In the genomic region with DNA sequence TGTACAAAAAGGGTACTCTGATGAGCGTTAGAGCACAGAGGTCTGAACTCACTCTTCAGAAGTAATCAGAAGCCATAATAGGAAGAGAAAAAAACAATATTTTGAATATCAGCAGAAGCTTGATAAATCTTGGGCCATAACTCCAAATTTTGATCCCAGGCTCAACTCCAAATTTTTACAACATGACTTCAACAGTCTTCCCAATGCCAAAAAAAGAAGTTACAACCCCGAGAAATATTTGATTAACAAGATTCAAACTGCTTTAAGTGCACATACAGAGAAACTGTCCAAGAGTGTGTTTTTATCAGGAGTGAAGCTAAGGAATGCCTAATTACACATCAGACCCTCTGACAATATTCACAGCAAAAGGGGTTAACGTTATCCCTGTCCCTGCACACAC, we compare ENCODE assay signal across 22 cellular contexts. TPM values are rescaled to one million over a fixed set of nuclear protein-coding genes. Genes with fewer than 3 reads are reported as not detected.
DNase-seq lines count a peak whose midpoint lies in the region; ATAC-seq and TF ChIP-seq lines count a peak whose summit lies in the region.
"Had no signal": no experiment of that assay in that cellular context is flagged by ENCODE, and none has a peak within 500 bp of the region (broad histone marks: within the 10 kb centered on the region; RNA-seq: fewer than 3 reads in every experiment).

No MANE protein-coding gene starts in this region.

- intact Hi-C loops in body of pancreas (cut with DNase I), result no loop called here

- no peak overlapping the region for H3K4me2 ChIP-seq in GM23248 (ENCODE audit: unreplicated experiment)

- CTCF ChIA-PET in WTC11 (lab: Charles Lee), result interaction anchor here (1.5 kb wide), 1 partner anchor 54 kb away, joined by 3 read pairs; no protein-coding TSS in a partner anchor

- TF ChIP-seq CTCF in body of pancreas (IDR thresholded peaks at IDR 0.05) (no peak), HFFc6 (IDR thresholded peaks at IDR 0.05) (no peak), WTC11 (IDR thresholded peaks at IDR 0.05) (no peak)

- H3K9me2 ChIP-seq in GM23248 (ENCODE audit: insufficient read depth), result no peaks in the 10 kb centered on the region

- H3K36me3 Mint-ChIP-seq in HFFc6 (ENCODE audit: low read depth), result no peaks in the 10 kb centered on the region
- H3K36me3 Mint-ChIP-seq in WTC11, result no peaks in the 10 kb centered on the region
- H3K36me3 Mint-ChIP-seq: IgD-negative memory B cell had no signal

- H3K9me3 Mint-ChIP-seq in HFFc6, result no peaks in the 10 kb centered on the region
- H3K9me3 Mint-ChIP-seq in WTC11, result no peaks in the 10 kb centered on the region
- H3K9me3 Mint-ChIP-seq: IgD-negative memory B cell had no signal

- H3K27me3 Mint-ChIP-seq in HFFc6 (ENCODE audit: insufficient read depth) (peaks cover 28% of the 10 kb centered on the region), WTC11 (ENCODE audit: low read depth) (no peaks in the 10 kb centered on the region)

- in situ Hi-C loops in GM23248 (cut with MboI), result no loop called here

- DNase-seq in GM23248, result peak; percentile 28
- no peak for DNase-seq in body of pancreas
- no peak for DNase-seq in NK-92 (lab: John Stamatoyannopoulos, UW; ENCODE audit: unreplicated experiment)
- no peak for DNase-seq in HFFc6
- DNase-seq in stimulated activated CD4-positive, alpha-beta T cell treated with anti-CD3 and anti-CD28 coated beads, Interleukin-4, amount 100 ng/mL, for 4 hours, result no peak
- DNase-seq in WTC11 (ENCODE audit: low spot score), result no peak
- DNase-seq: activated CD4-positive, alpha-beta T cell treated with anti-CD3 and anti-CD28 coated beads, Interleukin-2, amount 50 U/mL, for 1 hour; activated CD8-positive, alpha-beta memory T cell treated with anti-CD3 and anti-CD28 coated beads, Interleukin-2, amount 50 U/mL, for 4 hours; HCEC 1CT; hippocampal formation; islet precursor cell; mesenchymal stem cell; MG63; NCI-H1436 treated with DMSO at 0.1 percent for 48 hours; NCI-H526; SHP77; T-helper 1 cell; upper lobe of left lung had no signal

- H3K4me3 Mint-ChIP-seq in HFFc6, result no peak overlapping the region
- no peak overlapping the region for H3K4me3 Mint-ChIP-seq in WTC11
- H3K4me3 Mint-ChIP-seq: IgD-negative memory B cell had no signal

- H3K79me2 ChIP-seq in GM23248 (ENCODE audit: insufficient read depth), result no peaks in the 10 kb centered on the region

- no peak overlapping the region for H3K4me3 ChIP-seq in GM23248
- no peak overlapping the region for H3K4me3 ChIP-seq in body of pancreas
- no peak overlapping the region for H3K4me3 ChIP-seq in muscle layer of duodenum (ENCODE audit: low read depth in 1 of 2, low read length in 2 of 2)
- H3K4me3 ChIP-seq in subcutaneous abdominal adipose tissue (ENCODE audit: low read depth in 1 of 5, low read length in 5 of 5), result no peak overlapping the region
- H3K4me3 ChIP-seq: MG63, upper lobe of left lung had no signal

- 19 to 24% methylated on average over 3 of the region's 3 CpGs for WGBS in GM23248 (ENCODE audit: low coverage in 1 of 2, low lambda C conversion rate in 2 of 2, missing lambda C conversion rate in 2 of 2), 2 experiments
- 20 to 30% methylated on average over 3 of the region's 3 CpGs for WGBS in body of pancreas, 2 donors

- H3K4me1 ChIP-seq in GM23248 (ENCODE audit: insufficient read depth) (peaks cover 15% of the 10 kb centered on the region), body of pancreas (peaks cover 33% of the 10 kb centered on the region), muscle layer of duodenum (ENCODE audit: control insufficient read depth in 1 of 2, insufficient read depth in 2 of 2, low read length in 2 of 2) (peaks cover 6 to 25% of the 10 kb centered on the region in 2 donors), subcutaneous abdominal adipose tissue (ENCODE audit: control insufficient read depth in 5 of 5, insufficient read depth in 5 of 5, low read length in 5 of 5) (peaks cover 0 to 36% (median 18%) of the 10 kb centered on the region in 5 donors)

- peaks cover 10% of the 10 kb centered on the region for H3K4me1 Mint-ChIP-seq in HFFc6 (ENCODE audit: low read depth)
- H3K4me1 Mint-ChIP-seq in WTC11, result peaks cover 48% of the 10 kb centered on the region

- H3K27ac ChIP-seq in GM23248, result no peak overlapping the region
- H3K27ac ChIP-seq in body of pancreas, result peak overlapping the region in 1 of 4 donors; percentile 44
- peak overlapping the region; percentile 74 for H3K27ac ChIP-seq in muscle layer of duodenum (ENCODE audit: low read length)
- H3K27ac ChIP-seq in subcutaneous abdominal adipose tissue (ENCODE audit: low read depth, low read length), result peak overlapping the region; percentile 45
- H3K27ac ChIP-seq: HL-60 had no signal

- H4K20me1 ChIP-seq in GM23248 (ENCODE audit: insufficient read depth), result no peaks in the 10 kb centered on the region

- POLR2A ChIA-PET in WTC11 (lab: Charles Lee), result no interaction called here

- H3K27ac Mint-ChIP-seq in HFFc6, result no peak overlapping the region
- H3K27ac Mint-ChIP-seq in WTC11, result no peak overlapping the region
- H3K27ac Mint-ChIP-seq: IgD-negative memory B cell had no signal

- H3K9ac ChIP-seq in GM23248, result no peak overlapping the region
- peak overlapping the region in 1 of 5 donors; percentile 60 for H3K9ac ChIP-seq in subcutaneous abdominal adipose tissue (ENCODE audit: low read length in 5 of 5)

- H2AFZ ChIP-seq in GM23248, result peak overlapping the region; percentile 16; the same call in 1 of the 2 replicates

- no peak for TF ChIP-seq POLR2A in body of pancreas (IDR thresholded peaks at IDR 0.05)

- peaks cover 3% of the 10 kb centered on the region; the same call in 1 of the 2 replicates for H3F3A ChIP-seq in GM23248 (ENCODE audit: insufficient read depth)

- H3K27me3 ChIP-seq in GM23248 (replicated peaks; ENCODE audit: insufficient read depth) (no peaks in the 10 kb centered on the region), body of pancreas (no peaks in the 10 kb centered on the region), muscle layer of duodenum (ENCODE audit: low read depth, low read length) (no peaks in the 10 kb centered on the region), subcutaneous abdominal adipose tissue (ENCODE audit: control insufficient read depth in 5 of 5, insufficient read depth in 4 of 5, low read length in 5 of 5) (no peaks in the 10 kb centered on the region)
- H3K27me3 ChIP-seq: MG63, upper lobe of left lung had no signal

- ATAC-seq in body of pancreas (peak; percentile 43), WTC11 (no peak)

- H3K36me3 ChIP-seq in GM23248 (ENCODE audit: low read depth) (no peaks in the 10 kb centered on the region), body of pancreas (replicated peaks in 1 of 2; ENCODE audit: insufficient read depth in 1 of 2, low read depth in 2 of 2) (no peaks in the 10 kb centered on the region), muscle layer of duodenum (ENCODE audit: control insufficient read depth in 1 of 2, insufficient read depth in 2 of 2, low read length in 2 of 2) (no peaks in the 10 kb centered on the region), subcutaneous abdominal adipose tissue (ENCODE audit: control insufficient read depth in 5 of 5, insufficient read depth in 5 of 5, low read length in 5 of 5) (no peaks in the 10 kb centered on the region)
- H3K36me3 ChIP-seq: MG63, upper lobe of left lung had no signal

- H3K9me3 ChIP-seq in GM23248 (ENCODE audit: low read depth) (no peaks in the 10 kb centered on the region), body of pancreas (no peaks in the 10 kb centered on the region), muscle layer of duodenum (ENCODE audit: control insufficient read depth in 1 of 2, low read length in 2 of 2) (no peaks in the 10 kb centered on the region), subcutaneous abdominal adipose tissue (ENCODE audit: control insufficient read depth in 5 of 5, low read length in 5 of 5) (no peaks in the 10 kb centered on the region)
- H3K9me3 ChIP-seq: MG63, upper lobe of left lung had no signal

TF ChIP-seq in WTC11, 78 proteins besides CTCF, POLR2A, EP300 and RAD21:
- TF ChIP-seq RORB (CRISPR knock-in tag; IDR thresholded peaks at IDR 0.05) (no peak), SMAD4 (CRISPR knock-in tag; IDR thresholded peaks at IDR 0.05) (no peak), RELA (CRISPR knock-in tag; IDR thresholded peaks at IDR 0.05; ENCODE audit: borderline replicate concordance) (no peak)
- TF ChIP-seq, protein P1, sequence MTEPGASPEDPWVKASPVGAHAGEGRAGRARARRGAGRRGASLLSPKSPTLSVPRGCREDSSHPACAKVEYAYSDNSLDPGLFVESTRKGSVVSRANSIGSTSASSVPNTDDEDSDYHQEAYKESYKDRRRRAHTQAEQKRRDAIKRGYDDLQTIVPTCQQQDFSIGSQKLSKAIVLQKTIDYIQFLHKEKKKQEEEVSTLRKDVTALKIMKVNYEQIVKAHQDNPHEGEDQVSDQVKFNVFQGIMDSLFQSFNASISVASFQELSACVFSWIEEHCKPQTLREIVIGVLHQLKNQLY (CRISPR knock-in tag; IDR thresholded peaks at IDR 0.05), result no peak
- TF ChIP-seq, protein P2, sequence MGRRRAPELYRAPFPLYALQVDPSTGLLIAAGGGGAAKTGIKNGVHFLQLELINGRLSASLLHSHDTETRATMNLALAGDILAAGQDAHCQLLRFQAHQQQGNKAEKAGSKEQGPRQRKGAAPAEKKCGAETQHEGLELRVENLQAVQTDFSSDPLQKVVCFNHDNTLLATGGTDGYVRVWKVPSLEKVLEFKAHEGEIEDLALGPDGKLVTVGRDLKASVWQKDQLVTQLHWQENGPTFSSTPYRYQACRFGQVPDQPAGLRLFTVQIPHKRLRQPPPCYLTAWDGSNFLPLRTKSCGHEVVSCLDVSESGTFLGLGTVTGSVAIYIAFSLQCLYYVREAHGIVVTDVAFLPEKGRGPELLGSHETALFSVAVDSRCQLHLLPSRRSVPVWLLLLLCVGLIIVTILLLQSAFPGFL (CRISPR knock-in tag; IDR thresholded peaks at IDR 0.05; ENCODE audit: borderline replicate concordance), result no peak
- TF ChIP-seq, protein P3, sequence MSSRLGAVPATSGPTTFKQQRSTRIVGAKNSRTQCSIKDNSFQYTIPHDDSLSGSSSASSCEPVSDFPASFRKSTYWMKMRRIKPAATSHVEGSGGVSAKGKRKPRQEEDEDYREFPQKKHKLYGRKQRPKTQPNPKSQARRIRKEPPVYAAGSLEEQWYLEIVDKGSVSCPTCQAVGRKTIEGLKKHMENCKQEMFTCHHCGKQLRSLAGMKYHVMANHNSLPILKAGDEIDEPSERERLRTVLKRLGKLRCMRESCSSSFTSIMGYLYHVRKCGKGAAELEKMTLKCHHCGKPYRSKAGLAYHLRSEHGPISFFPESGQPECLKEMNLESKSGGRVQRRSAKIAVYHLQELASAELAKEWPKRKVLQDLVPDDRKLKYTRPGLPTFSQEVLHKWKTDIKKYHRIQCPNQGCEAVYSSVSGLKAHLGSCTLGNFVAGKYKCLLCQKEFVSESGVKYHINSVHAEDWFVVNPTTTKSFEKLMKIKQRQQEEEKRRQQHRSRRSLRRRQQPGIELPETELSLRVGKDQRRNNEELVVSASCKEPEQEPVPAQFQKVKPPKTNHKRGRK (CRISPR knock-in tag; IDR thresholded peaks at IDR 0.05; ENCODE audit: borderline replicate concordance), result no peak

RNA-seq across cellular contexts. Expression of a gene that starts 7.5 kb away (rescaled TPM):
- total RNA-seq in GM23248 (2014; rRNA removed; shearing (Covaris generic)), result 0.65 TPM in 1 of 2 replicates, not detected in the other
- polyA plus RNA-seq in GM23248 (2016; fragmentation: Nextera tagmentation; extraction: Ambion mirVana), result 0.09 and 0.35 TPM in 2 replicates
- total RNA-seq in body of pancreas (10 to 100 TPM in 1 of 2 donors, 1 to 10 TPM in 1; 5.9 to 12.2 TPM), WTC11 (2021) (7.7 to 9.8 TPM (median 9.1 TPM) in 3 replicates)
- total RNA-seq in HFFc6 (2021; fragmentation: NEBNext Ultra II Directional; extraction: Animal tissue kit (Norgen Biotek cat#: 25700)), result 1 to 10 TPM in 2 of 6 experiments, under 1 TPM in 4; 0.80 to 2.6 (median 0.86) TPM
